ENCODE assay signal across 8 cellular contexts in the genomic region with DNA sequence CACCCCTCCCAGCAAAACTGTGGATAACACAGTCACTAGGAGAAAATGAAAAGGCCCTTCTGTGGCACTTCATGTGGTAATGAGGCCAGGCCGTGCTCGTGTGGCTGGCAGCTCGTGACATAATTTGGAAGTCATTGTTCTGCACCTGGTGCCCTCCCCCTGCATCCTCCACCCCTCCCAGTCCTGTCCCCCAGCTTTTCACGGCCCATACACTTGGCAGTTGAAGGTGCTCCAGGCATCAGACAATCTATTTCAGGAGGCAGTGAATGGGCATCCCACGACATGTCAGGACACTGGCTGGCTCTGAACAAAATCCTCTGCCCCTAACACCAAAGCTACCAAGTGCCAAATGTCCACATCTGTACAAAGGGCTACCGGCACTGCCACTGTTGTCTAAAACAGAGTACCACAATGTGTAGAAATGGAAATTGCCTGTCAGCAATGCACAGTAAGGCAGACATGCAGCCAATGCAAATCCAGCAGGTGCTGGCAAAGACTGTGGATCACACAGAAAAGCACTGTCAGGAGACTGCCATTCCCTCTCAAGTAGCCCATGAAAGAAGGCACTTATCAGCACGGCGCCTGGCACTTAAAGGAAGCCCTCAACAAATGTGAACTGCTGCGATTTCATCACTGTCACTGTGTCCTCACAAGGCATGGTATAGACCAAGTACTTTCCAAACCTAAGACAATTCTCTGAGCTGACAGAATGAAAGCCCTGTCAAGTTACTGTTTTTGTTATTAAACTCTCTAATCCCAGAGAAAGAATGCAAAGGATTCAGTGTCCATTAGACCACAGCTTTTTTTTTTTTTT. TPM values are rescaled to one million over a fixed set of nuclear protein-coding genes. Genes with fewer than 3 reads are reported as not detected.
A peak's percentile ranks its signal among the peaks of the same experiment; 100 is the strongest.
DNase-seq lines count a peak whose midpoint lies in the region; ATAC-seq and TF ChIP-seq lines count a peak whose summit lies in the region.

No MANE protein-coding gene starts in this region.

- H3K4me3 ChIP-seq in CD8-positive, alpha-beta T cell (ENCODE audit: low read depth, low read length) = no peak overlapping the region
- H3K4me3 ChIP-seq in gastroesophageal sphincter (peak overlapping the region in 1 of 2 donors; percentile 25), parathyroid adenoma (ENCODE audit: low read depth, low read length) (peak overlapping the region; percentile 19)

- DNase-seq in CD8-positive, alpha-beta T cell = peak in 1 of 7 experiments; percentile 24
- peak; percentile 53 for DNase-seq in NCI-H146 (lab: John Stamatoyannopoulos, UW)
- DNase-seq in activated CD4-positive, alpha-beta memory T cell treated with anti-CD3 and anti-CD28 coated beads for 36 hours = no peak
- DNase-seq in activated gamma-delta T cell treated with Interleukin-2 at 50 U/mL for 16 hours = no peak

- no peak overlapping the region for H3K27ac ChIP-seq in CD8-positive, alpha-beta T cell (ENCODE audit: low read depth, low read length)
- H3K27ac ChIP-seq in gastroesophageal sphincter (peak overlapping the region; percentile 94 to 97 (median 96)), parathyroid adenoma (peak overlapping the region; percentile 100)

- peak overlapping the region; percentile 71 for H3K4me3 Mint-ChIP-seq in CD8-positive, alpha-beta T cell
- peak overlapping the region; percentile 56 for H3K4me3 Mint-ChIP-seq in activated CD4-positive, alpha-beta memory T cell treated with anti-CD3 and anti-CD28 coated beads for 36 hours

- H3K79me2 ChIP-seq in parathyroid adenoma = peaks cover 15% of the 10 kb centered on the region

- intact Hi-C loops in CD8-positive, alpha-beta T cell (cut with DNase I, micrococcal nuclease) = loop anchor here (2.0 kb wide), 3 partner anchors 27 to 41 kb away; partner anchors contain the start of gene CORO1C (in 1 of the 2)
- intact Hi-C loops in activated CD4-positive, alpha-beta memory T cell treated with anti-CD3 and anti-CD28 coated beads for 36 hours (cut with micrococcal nuclease) = loop anchor here (1.0 to 5.0 kb wide), 7 partner anchors 32 to 360 kb away; partner anchors contain the start of genes CORO1C, SSH1 and USP30

- no peak for TF ChIP-seq EP300 in gastroesophageal sphincter (IDR thresholded peaks at IDR 0.05)

- H3K27me3 Mint-ChIP-seq in CD8-positive, alpha-beta T cell (ENCODE audit: low read depth) = no peaks in the 10 kb centered on the region
- no peaks in the 10 kb centered on the region for H3K27me3 Mint-ChIP-seq in activated CD4-positive, alpha-beta memory T cell treated with anti-CD3 and anti-CD28 coated beads for 36 hours

- no peaks in the 10 kb centered on the region for H3K9me3 Mint-ChIP-seq in CD8-positive, alpha-beta T cell
- no peaks in the 10 kb centered on the region for H3K9me3 Mint-ChIP-seq in activated CD4-positive, alpha-beta memory T cell treated with anti-CD3 and anti-CD28 coated beads for 36 hours

- WGBS in gastroesophageal sphincter (ENCODE audit: low coverage in 1 of 2), 2 donors = 10 to 15% methylated on average over 7 of the region's 9 CpGs

- no peaks in the 10 kb centered on the region for H3K36me3 ChIP-seq in CD8-positive, alpha-beta T cell (ENCODE audit: insufficient read depth, low read length)
- H3K36me3 ChIP-seq in gastroesophageal sphincter = no peaks in the 10 kb centered on the region
- H3K36me3 ChIP-seq in parathyroid adenoma (ENCODE audit: control insufficient read depth, insufficient read depth, low read length) = no peaks in the 10 kb centered on the region

- H3K27ac Mint-ChIP-seq in CD8-positive, alpha-beta T cell = peak overlapping the region; percentile 10
- peak overlapping the region; percentile 94 for H3K27ac Mint-ChIP-seq in activated CD4-positive, alpha-beta memory T cell treated with anti-CD3 and anti-CD28 coated beads for 36 hours

- peaks cover 60% of the 10 kb centered on the region for H3K4me1 Mint-ChIP-seq in CD8-positive, alpha-beta T cell (ENCODE audit: low read depth)
- peaks cover 78% of the 10 kb centered on the region for H3K4me1 Mint-ChIP-seq in activated CD4-positive, alpha-beta memory T cell treated with anti-CD3 and anti-CD28 coated beads for 36 hours (ENCODE audit: low read depth)

- peaks cover 36% of the 10 kb centered on the region for H3K4me1 ChIP-seq in CD8-positive, alpha-beta T cell (ENCODE audit: insufficient read depth, low read length)
- peaks cover 39 to 98% (median 55%) of the 10 kb centered on the region in 3 donors for H3K4me1 ChIP-seq in gastroesophageal sphincter
- H3K4me1 ChIP-seq in parathyroid adenoma = peaks cover 42% of the 10 kb centered on the region

- no peaks in the 10 kb centered on the region for H3K27me3 ChIP-seq in CD8-positive, alpha-beta T cell (ENCODE audit: insufficient read depth, low read length)
- H3K27me3 ChIP-seq in gastroesophageal sphincter (no peaks in the 10 kb centered on the region), parathyroid adenoma (ENCODE audit: control insufficient read depth, insufficient read depth, low read length) (no peaks in the 10 kb centered on the region)

- TF ChIP-seq CTCF in CD8-positive, alpha-beta T cell (IDR thresholded peaks at IDR 0.05) = no peak
- no peak for TF ChIP-seq CTCF in gastroesophageal sphincter (IDR thresholded peaks at IDR 0.05)
- no peak for TF ChIP-seq CTCF in parathyroid adenoma (IDR thresholded peaks at IDR 0.05)

- H3K9me3 ChIP-seq in CD8-positive, alpha-beta T cell (ENCODE audit: low read length) = no peaks in the 10 kb centered on the region
- H3K9me3 ChIP-seq in gastroesophageal sphincter (no peaks in the 10 kb centered on the region), parathyroid adenoma (ENCODE audit: control insufficient read depth, low read length) (no peaks in the 10 kb centered on the region)

- H3K36me3 Mint-ChIP-seq in CD8-positive, alpha-beta T cell = no peaks in the 10 kb centered on the region
- peaks cover 2% of the 10 kb centered on the region for H3K36me3 Mint-ChIP-seq in activated CD4-positive, alpha-beta memory T cell treated with anti-CD3 and anti-CD28 coated beads for 36 hours

- H3K4me2 ChIP-seq in parathyroid adenoma (ENCODE audit: low read length) = peak overlapping the region; percentile 49

- ATAC-seq in CD8-positive, alpha-beta T cell = peak; percentile 32
- peak; percentile 9 for ATAC-seq in GM21723 (IDR thresholded peaks at IDR 0.05; ENCODE audit: unreplicated experiment)
- ATAC-seq in gastroesophageal sphincter = no peak
- ATAC-seq in HG03039 (IDR thresholded peaks at IDR 0.05; ENCODE audit: unreplicated experiment) = no peak

- H3K9ac ChIP-seq in parathyroid adenoma = peak overlapping the region; percentile 34

- POLR2A ChIA-PET in CD8-positive, alpha-beta T cell (lab: Charles Lee) = interaction anchor here (1.1 kb wide), 1 partner anchor 10 kb away, joined by 3 read pairs; no protein-coding TSS in a partner anchor
- POLR2A ChIA-PET in activated CD4-positive, alpha-beta memory T cell treated with anti-CD3 and anti-CD28 coated beads for 36 hours (lab: Charles Lee) = interaction anchor here (0.9 to 4.1 kb wide), 9 partner anchors 10 to 131 kb away, joined by 3 to 27 read pairs (median 7); partner anchors contain the start of genes CORO1C, ISCU, SART3 and SELPLG

- H2AFZ ChIP-seq in parathyroid adenoma = peak overlapping the region; percentile 76

- TF ChIP-seq POLR2A in gastroesophageal sphincter (IDR thresholded peaks at IDR 0.05) = no peak

- CTCF ChIA-PET in CD8-positive, alpha-beta T cell (lab: Charles Lee) = interaction anchor here (1.0 to 2.3 kb wide), 3 partner anchors 27 to 74 kb away, joined by 3 to 9 read pairs (median 5); no protein-coding TSS in a partner anchor
- CTCF ChIA-PET in activated CD4-positive, alpha-beta memory T cell treated with anti-CD3 and anti-CD28 coated beads for 36 hours (lab: Charles Lee) = interaction anchor here (0.6 to 3.9 kb wide), 7 partner anchors 10 to 130 kb away, joined by 3 to 21 read pairs (median 4); partner anchors contain the start of gene ISCU

RNA-seq across cellular contexts. Expression of gene CORO1C, which starts 39.1 kb away (rescaled TPM):
- total RNA-seq in CD8-positive, alpha-beta T cell = 10 to 100 TPM; 10.3 to 15.4 TPM
- total RNA-seq in activated CD4-positive, alpha-beta memory T cell treated with anti-CD3 and anti-CD28 coated beads for 36 hours = 10 to 100 TPM; 62.1 to 70.9 TPM
- total RNA-seq in gastroesophageal sphincter = 100 to 1,000 TPM; 277 to 473 (median 342) TPM

RNA-seq across cellular contexts. Expression of gene SELPLG, which starts 58.5 kb away (rescaled TPM):
- total RNA-seq in CD8-positive, alpha-beta T cell = 10 to 100 TPM; 30.4 to 32.3 TPM
- 10 to 100 TPM; 56.8 to 60.1 TPM for total RNA-seq in activated CD4-positive, alpha-beta memory T cell treated with anti-CD3 and anti-CD28 coated beads for 36 hours
- total RNA-seq in gastroesophageal sphincter = 10 to 100 TPM in 1 of 4 donors, 1 to 10 TPM in 3; 3.6 to 12.4 (median 5.5) TPM

Comparison
In these comparisons a context has a peak if more than half of its experiments do, and no peak if none do; other contexts are left out.
1. ATAC-seq: peak in CD8-positive, alpha-beta T cell (single experiment) and GM21723 (single experiment); none in gastroesophageal sphincter (single experiment) and HG03039 (single experiment).